In genomic region chr17:4807534-4808377, GRCh38 we compare ENCODE assay signal across 1 cellular context.
TF ChIP-seq lines count a peak whose summit lies in the region.

No MANE protein-coding gene starts in this region.

TF ChIP-seq in HCT116, 20 proteins besides CTCF, POLR2A, EP300 and RAD21 (continued from another document):
- TF ChIP-seq, protein P1, sequence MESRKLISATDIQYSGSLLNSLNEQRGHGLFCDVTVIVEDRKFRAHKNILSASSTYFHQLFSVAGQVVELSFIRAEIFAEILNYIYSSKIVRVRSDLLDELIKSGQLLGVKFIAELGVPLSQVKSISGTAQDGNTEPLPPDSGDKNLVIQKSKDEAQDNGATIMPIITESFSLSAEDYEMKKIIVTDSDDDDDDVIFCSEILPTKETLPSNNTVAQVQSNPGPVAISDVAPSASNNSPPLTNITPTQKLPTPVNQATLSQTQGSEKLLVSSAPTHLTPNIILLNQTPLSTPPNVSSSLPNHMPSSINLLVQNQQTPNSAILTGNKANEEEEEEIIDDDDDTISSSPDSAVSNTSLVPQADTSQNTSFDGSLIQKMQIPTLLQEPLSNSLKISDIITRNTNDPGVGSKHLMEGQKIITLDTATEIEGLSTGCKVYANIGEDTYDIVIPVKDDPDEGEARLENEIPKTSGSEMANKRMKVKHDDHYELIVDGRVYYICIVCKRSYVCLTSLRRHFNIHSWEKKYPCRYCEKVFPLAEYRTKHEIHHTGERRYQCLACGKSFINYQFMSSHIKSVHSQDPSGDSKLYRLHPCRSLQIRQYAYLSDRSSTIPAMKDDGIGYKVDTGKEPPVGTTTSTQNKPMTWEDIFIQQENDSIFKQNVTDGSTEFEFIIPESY (IDR thresholded peaks at IDR 0.05; ENCODE audit: extremely low read depth, insufficient replicate concordance, low read length): no peak
